In the genomic region with DNA sequence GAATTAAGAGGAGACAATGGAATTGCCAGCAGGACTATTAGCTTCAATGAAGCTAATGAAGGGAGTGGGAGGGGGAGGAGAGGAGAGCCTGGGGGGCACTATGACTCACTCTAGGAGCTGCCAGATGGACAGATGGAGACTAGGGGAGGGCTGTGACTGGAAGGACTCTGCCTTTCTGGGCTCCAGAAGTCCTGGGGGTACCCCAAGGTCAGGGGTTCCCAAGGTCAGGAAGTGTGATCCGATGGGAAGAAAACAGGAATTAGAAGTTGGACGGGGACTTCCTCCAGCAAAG, we compare ENCODE assay signal across 1 cellular context.
TF ChIP-seq lines count a peak whose summit lies in the region.

No MANE protein-coding gene starts in this region.

TF ChIP-seq in GM23338, 12 proteins besides CTCF, POLR2A, EP300 and RAD21 (continued from another document):
- TF ChIP-seq, protein P1, sequence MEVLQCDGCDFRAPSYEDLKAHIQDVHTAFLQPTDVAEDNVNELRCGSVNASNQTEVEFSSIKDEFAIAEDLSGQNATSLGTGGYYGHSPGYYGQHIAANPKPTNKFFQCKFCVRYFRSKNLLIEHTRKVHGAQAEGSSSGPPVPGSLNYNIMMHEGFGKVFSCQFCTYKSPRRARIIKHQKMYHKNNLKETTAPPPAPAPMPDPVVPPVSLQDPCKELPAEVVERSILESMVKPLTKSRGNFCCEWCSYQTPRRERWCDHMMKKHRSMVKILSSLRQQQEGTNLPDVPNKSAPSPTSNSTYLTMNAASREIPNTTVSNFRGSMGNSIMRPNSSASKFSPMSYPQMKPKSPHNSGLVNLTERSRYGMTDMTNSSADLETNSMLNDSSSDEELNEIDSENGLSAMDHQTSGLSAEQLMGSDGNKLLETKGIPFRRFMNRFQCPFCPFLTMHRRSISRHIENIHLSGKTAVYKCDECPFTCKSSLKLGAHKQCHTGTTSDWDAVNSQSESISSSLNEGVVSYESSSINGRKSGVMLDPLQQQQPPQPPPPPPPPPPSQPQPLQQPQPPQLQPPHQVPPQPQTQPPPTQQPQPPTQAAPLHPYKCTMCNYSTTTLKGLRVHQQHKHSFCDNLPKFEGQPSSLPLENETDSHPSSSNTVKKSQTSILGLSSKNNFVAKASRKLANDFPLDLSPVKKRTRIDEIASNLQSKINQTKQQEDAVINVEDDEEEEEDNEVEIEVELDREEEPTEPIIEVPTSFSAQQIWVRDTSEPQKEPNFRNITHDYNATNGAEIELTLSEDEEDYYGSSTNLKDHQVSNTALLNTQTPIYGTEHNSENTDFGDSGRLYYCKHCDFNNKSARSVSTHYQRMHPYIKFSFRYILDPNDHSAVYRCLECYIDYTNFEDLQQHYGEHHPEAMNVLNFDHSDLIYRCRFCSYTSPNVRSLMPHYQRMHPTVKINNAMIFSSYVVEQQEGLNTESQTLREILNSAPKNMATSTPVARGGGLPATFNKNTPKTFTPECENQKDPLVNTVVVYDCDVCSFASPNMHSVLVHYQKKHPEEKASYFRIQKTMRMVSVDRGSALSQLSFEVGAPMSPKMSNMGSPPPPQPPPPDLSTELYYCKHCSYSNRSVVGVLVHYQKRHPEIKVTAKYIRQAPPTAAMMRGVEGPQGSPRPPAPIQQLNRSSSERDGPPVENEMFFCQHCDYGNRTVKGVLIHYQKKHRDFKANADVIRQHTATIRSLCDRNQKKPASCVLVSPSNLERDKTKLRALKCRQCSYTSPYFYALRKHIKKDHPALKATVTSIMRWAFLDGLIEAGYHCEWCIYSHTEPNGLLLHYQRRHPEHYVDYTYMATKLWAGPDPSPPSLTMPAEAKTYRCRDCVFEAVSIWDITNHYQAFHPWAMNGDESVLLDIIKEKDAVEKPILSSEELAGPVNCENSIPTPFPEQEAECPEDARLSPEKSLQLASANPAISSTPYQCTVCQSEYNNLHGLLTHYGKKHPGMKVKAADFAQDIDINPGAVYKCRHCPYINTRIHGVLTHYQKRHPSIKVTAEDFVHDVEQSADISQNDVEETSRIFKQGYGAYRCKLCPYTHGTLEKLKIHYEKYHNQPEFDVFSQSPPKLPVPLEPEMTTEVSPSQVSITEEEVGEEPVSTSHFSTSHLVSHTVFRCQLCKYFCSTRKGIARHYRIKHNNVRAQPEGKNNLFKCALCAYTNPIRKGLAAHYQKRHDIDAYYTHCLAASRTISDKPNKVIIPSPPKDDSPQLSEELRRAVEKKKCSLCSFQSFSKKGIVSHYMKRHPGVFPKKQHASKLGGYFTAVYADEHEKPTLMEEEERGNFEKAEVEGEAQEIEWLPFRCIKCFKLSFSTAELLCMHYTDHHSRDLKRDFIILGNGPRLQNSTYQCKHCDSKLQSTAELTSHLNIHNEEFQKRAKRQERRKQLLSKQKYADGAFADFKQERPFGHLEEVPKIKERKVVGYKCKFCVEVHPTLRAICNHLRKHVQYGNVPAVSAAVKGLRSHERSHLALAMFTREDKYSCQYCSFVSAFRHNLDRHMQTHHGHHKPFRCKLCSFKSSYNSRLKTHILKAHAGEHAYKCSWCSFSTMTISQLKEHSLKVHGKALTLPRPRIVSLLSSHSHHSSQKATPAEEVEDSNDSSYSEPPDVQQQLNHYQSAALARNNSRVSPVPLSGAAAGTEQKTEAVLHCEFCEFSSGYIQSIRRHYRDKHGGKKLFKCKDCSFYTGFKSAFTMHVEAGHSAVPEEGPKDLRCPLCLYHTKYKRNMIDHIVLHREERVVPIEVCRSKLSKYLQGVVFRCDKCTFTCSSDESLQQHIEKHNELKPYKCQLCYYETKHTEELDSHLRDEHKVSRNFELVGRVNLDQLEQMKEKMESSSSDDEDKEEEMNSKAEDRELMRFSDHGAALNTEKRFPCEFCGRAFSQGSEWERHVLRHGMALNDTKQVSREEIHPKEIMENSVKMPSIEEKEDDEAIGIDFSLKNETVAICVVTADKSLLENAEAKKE (CRISPR knock-in tag; IDR thresholded peaks at IDR 0.05) = no peak
- TF ChIP-seq ZNF331 (CRISPR knock-in tag; IDR thresholded peaks at IDR 0.05; ENCODE audit: low read depth) (no peak), EZH2 (IDR thresholded peaks at IDR 0.05; ENCODE audit: low read depth, unreplicated experiment) (no peak), JUNB (IDR thresholded peaks at IDR 0.05; ENCODE audit: unreplicated experiment) (no peak)
